ENCODE assay signal across 11 cellular contexts in genomic region chr20:25005220-25005619, GRCh38. TPM values are rescaled to one million over a fixed set of nuclear protein-coding genes. Genes with fewer than 3 reads are reported as not detected.
A peak's percentile ranks its signal among the peaks of the same experiment; 100 is the strongest.
DNase-seq lines count a peak whose midpoint lies in the region; ATAC-seq and TF ChIP-seq lines count a peak whose summit lies in the region.
"Had no signal": no experiment of that assay in that cellular context is flagged by ENCODE, and none has a peak within 500 bp of the region (broad histone marks: within the 10 kb centered on the region; RNA-seq: fewer than 3 reads in every experiment).

No MANE protein-coding gene starts in this region.

- H2AFZ ChIP-seq in fibroblast of lung (ENCODE audit: low read length): no peak overlapping the region

- TF ChIP-seq CTCF in fibroblast of lung (conservative IDR thresholded peaks at IDR 0.05 in 1 of 2, IDR thresholded peaks at IDR 0.05 in 1 of 2; ENCODE audit: low read depth in 1 of 2, low read length in 2 of 2) (no peak), mucosa of descending colon (IDR thresholded peaks at IDR 0.05) (no peak), foreskin keratinocyte (conservative IDR thresholded peaks at IDR 0.05) (no peak)

- H3K9me3 ChIP-seq in fibroblast of lung (ENCODE audit: control insufficient read depth, insufficient read depth, low read depth, low read length): no peaks in the 10 kb centered on the region
- no peaks in the 10 kb centered on the region for H3K9me3 ChIP-seq in mucosa of descending colon
- H3K9me3 ChIP-seq: thoracic aorta had no signal

- intact Hi-C loops in mucosa of descending colon (cut with DNase I, micrococcal nuclease): no loop called here

- H3K4me3 ChIP-seq in fibroblast of lung (replicated peaks in 1 of 4; ENCODE audit: control extremely low read depth in 1 of 4, insufficient read depth in 1 of 4, low read depth in 3 of 4, low read length in 4 of 4): no peak overlapping the region
- no peak overlapping the region for H3K4me3 ChIP-seq in mucosa of descending colon
- H3K4me3 ChIP-seq: thoracic aorta had no signal

- no peaks in the 10 kb centered on the region for H3K4me1 ChIP-seq in fibroblast of lung (ENCODE audit: control insufficient read depth, extremely low read depth, insufficient read depth, low read length)
- no peaks in the 10 kb centered on the region for H3K4me1 ChIP-seq in mucosa of descending colon (ENCODE audit: low read depth)
- peaks cover 4% of the 10 kb centered on the region for H3K4me1 ChIP-seq in foreskin keratinocyte

- no peaks in the 10 kb centered on the region for H3K79me2 ChIP-seq in fibroblast of lung (ENCODE audit: control insufficient read depth, insufficient read depth, low read length)

- no peak overlapping the region for H3K27ac ChIP-seq in fibroblast of lung (ENCODE audit: insufficient read depth, low read length)
- no peak overlapping the region for H3K27ac ChIP-seq in foreskin keratinocyte
- H3K27ac ChIP-seq: brain microvascular endothelial cell, thoracic aorta had no signal

- H4K20me1 ChIP-seq in fibroblast of lung (ENCODE audit: control insufficient read depth, extremely low read depth, insufficient read depth, low read length): no peaks in the 10 kb centered on the region

- ATAC-seq in mucosa of descending colon: peak; percentile 13
- no peak for ATAC-seq in foreskin keratinocyte
- no peak for ATAC-seq in GM21381 (IDR thresholded peaks at IDR 0.05; ENCODE audit: unreplicated experiment)
- ATAC-seq: CD8-positive, alpha-beta T cell had no signal

- H3K36me3 ChIP-seq in fibroblast of lung (ENCODE audit: control insufficient read depth, insufficient read depth, low read length): no peaks in the 10 kb centered on the region
- H3K36me3 ChIP-seq in mucosa of descending colon (ENCODE audit: low read depth): peaks cover 7% of the 10 kb centered on the region
- H3K36me3 ChIP-seq: brain microvascular endothelial cell had no signal

- DNase-seq in Ammon's horn (ENCODE audit: low spot score): peak; percentile 67
- DNase-seq in NCI-H2029 (lab: John Stamatoyannopoulos, UW): peak; percentile 72
- peak; percentile 11 to 19 for DNase-seq in fibroblast of lung (ENCODE audit: low read depth in 2 of 2)
- no peak for DNase-seq in mucosa of descending colon
- no peak for DNase-seq in foreskin keratinocyte
- no peak for DNase-seq in effector CD8-positive, alpha-beta T cell (lab: John Stamatoyannopoulos, UW)
- DNase-seq in NCI-H2171 (lab: John Stamatoyannopoulos, UW): no peak
- DNase-seq: brain microvascular endothelial cell; CD8-positive, alpha-beta T cell had no signal

- no peak overlapping the region for H3K9ac ChIP-seq in fibroblast of lung (ENCODE audit: insufficient read depth, low read length)

- no peak overlapping the region for H3K4me2 ChIP-seq in fibroblast of lung (ENCODE audit: extremely low read depth, insufficient read depth, low read length)

- peaks cover 2% of the 10 kb centered on the region for H3K27me3 ChIP-seq in fibroblast of lung (ENCODE audit: control insufficient read depth, insufficient read depth, low read length)
- H3K27me3 ChIP-seq in foreskin keratinocyte: no peaks in the 10 kb centered on the region
- H3K27me3 ChIP-seq: brain microvascular endothelial cell had no signal

RNA-seq across cellular contexts. Expression of gene APMAP, which starts 12.7 kb away (rescaled TPM):
- total RNA-seq in fibroblast of lung (64.5 and 104 TPM in 2 replicates), mucosa of descending colon (10 to 100 TPM; 46.3 to 51.5 (median 47.3) TPM), foreskin keratinocyte (67.8 and 70.8 TPM in 2 replicates)
- polyA plus RNA-seq in fibroblast of lung (72.5 and 79.2 TPM in 2 replicates), foreskin keratinocyte (62.4 and 67.2 TPM in 2 replicates)
- polyA plus RNA-seq in fibroblast of lung (2012): 94.9 and 106 TPM in 2 replicates
- 32.1 and 35.0 TPM in 2 replicates for polyA minus RNA-seq in fibroblast of lung (ENCODE audit: low replicate concordance)

RNA-seq across cellular contexts. Expression of gene ACSS1, which starts 52.7 kb away (rescaled TPM):
- total RNA-seq in fibroblast of lung (1.3 and 3.9 TPM in 2 replicates), mucosa of descending colon (10 to 100 TPM; 29.8 to 37.9 (median 36.9) TPM), foreskin keratinocyte (4.6 and 4.7 TPM in 2 replicates)
- polyA plus RNA-seq in fibroblast of lung (0.53 and 3.4 TPM in 2 replicates), foreskin keratinocyte (4.0 and 4.1 TPM in 2 replicates)
- 0.61 and 3.4 TPM in 2 replicates for polyA plus RNA-seq in fibroblast of lung (2012)
- 0.93 and 9.5 TPM in 2 replicates for polyA minus RNA-seq in fibroblast of lung (ENCODE audit: low replicate concordance)

RNA-seq across cellular contexts. Expression of gene CST7, which starts 56.2 kb away (rescaled TPM):
- total RNA-seq in fibroblast of lung (not detected in 2 replicates), mucosa of descending colon (1 to 10 TPM; 1.4 to 2.3 (median 1.7) TPM), foreskin keratinocyte (not detected in 2 replicates)
- polyA plus RNA-seq in fibroblast of lung (not detected in 2 replicates), foreskin keratinocyte (not detected in 2 replicates)
- not detected in 2 replicates for polyA plus RNA-seq in fibroblast of lung (2012)
- not detected in 2 replicates for polyA minus RNA-seq in fibroblast of lung (ENCODE audit: low replicate concordance)

Comparison
In these comparisons a context has a peak if more than half of its experiments do, and no peak if none do; other contexts are left out.
1. DNase-seq: peak in Ammon's horn (single experiment), NCI-H2029 (single experiment) and fibroblast of lung (2 of 2); none in mucosa of descending colon (0 of 3), foreskin keratinocyte (0 of 2), effector CD8-positive, alpha-beta T cell (single experiment) and NCI-H2171 (single experiment).